8 cellular contexts compared by ENCODE assay signal in the genomic region with DNA sequence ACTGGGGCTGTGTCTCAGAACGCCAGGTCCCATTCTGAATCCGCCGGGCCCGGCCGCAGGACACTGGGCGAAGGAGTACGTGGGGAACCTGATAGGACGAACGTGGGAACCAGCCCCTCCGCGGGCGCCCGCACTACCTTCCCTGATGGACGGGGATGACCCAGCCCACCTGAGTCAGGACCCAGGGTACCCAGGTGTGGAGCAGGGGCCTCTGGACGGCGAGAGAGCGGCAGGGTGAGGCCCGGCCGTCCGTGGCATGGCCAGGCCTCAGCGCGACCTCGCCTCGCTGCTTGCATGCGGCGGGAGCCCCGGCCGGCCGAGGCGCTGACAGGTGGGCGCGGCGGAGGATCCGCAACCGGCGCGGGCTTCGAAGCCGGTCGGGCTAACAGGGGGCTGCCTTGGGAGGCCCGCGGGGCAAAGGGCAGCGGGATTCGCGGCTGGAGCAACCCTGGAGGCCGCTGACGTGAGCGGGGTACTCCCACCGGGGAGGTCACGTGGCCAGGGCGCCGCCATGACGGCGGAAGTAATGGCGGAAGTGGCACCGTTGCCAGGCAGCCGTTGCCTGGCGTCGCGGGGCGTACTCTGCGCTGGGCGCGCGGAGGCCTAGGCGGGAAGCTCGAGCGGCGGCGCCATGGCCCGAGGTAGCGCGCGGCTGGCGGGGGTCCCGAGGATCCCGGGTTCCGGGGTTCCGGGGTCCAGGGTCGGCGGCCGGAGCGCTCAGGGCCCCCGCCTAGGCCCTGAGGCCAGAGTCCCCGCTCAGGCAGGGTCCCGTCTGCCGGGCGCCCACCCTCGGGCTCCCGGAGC. TPM values are rescaled to one million over a fixed set of nuclear protein-coding genes. Genes with fewer than 3 reads are reported as not detected.
DNase-seq lines count a peak whose midpoint lies in the region; ATAC-seq and TF ChIP-seq lines count a peak whose summit lies in the region.

WDR90 (plus strand) TSS at position 580 of the 804 bp plus-strand sequence; CDS start at position 632, 52 bp downstream.

- peaks cover 16% of the 10 kb centered on the region for H3K36me3 ChIP-seq in OCI-LY7 (ENCODE audit: insufficient read depth, low read length)

- ATAC-seq in GM21576 (IDR thresholded peaks at IDR 0.05; ENCODE audit: unreplicated experiment), result peak; percentile 64

- no peaks in the 10 kb centered on the region for H3K36me3 Mint-ChIP-seq in IgD-negative memory B cell

- peaks cover 4% of the 10 kb centered on the region; the same call in 1 of the 2 replicates for H3K79me2 ChIP-seq in OCI-LY7 (ENCODE audit: insufficient read depth, low read depth, low read length)

- BruUV-seq in OCI-LY7 (replicated peaks; lab: Mats Ljungman, UMichigan), result TSS peak; percentile 75

- H3K4me3 ChIP-seq in OCI-LY7 (ENCODE audit: low read depth, low read length, poor library complexity, severe bottlenecking) (peak within 1 kb of the TSS; percentile 70), epithelial cell of esophagus (ENCODE audit: low read length) (peak within 1 kb of the TSS; percentile 76), mononuclear cell (ENCODE audit: low read length) (peak within 1 kb of the TSS; percentile 57)

- DNase-seq in DMS 273 (lab: John Stamatoyannopoulos, UW; ENCODE audit: unreplicated experiment) (peak; percentile 98), OCI-LY7 (ENCODE audit: low spot score) (peak; percentile 94), activated T-cell treated with anti-CD3 and anti-CD28 coated beads for 24 hours (ENCODE audit: low read depth) (peak; percentile 91), epithelial cell of esophagus (ENCODE audit: low read depth) (peak; percentile 94)
- DNase-seq in stimulated activated CD8-positive, alpha-beta memory T cell treated with anti-CD3 and anti-CD28 coated beads, Interleukin-2, amount 100 ng/mL, for 1 hour (ENCODE audit: low read depth in 2 of 2), result peak; percentile 83 to 86

- H3K4me1 ChIP-seq in OCI-LY7 (ENCODE audit: insufficient read depth, low read length, poor library complexity, severe bottlenecking), result peaks cover 25% of the 10 kb centered on the region
- H3K4me1 ChIP-seq in mononuclear cell (ENCODE audit: insufficient read depth, low read length), result peaks cover 19% of the 10 kb centered on the region

- TF ChIP-seq CTCF in OCI-LY7 (conservative IDR thresholded peaks at IDR 0.05; ENCODE audit: low read length) (no peak), epithelial cell of esophagus (IDR thresholded peaks at IDR 0.05; ENCODE audit: insufficient read depth, low read depth, low read length, missing control alignments) (no peak)

- H3K27ac ChIP-seq in OCI-LY7 (ENCODE audit: low read depth, low read length, poor library complexity, severe bottlenecking), result peak within 1 kb of the TSS; percentile 66

- H3K4me3 Mint-ChIP-seq in IgD-negative memory B cell, result peak within 1 kb of the TSS; percentile 80 to 93 (median 88)

- H3K9me3 Mint-ChIP-seq in IgD-negative memory B cell, result no peaks in the 10 kb centered on the region

- H3K27ac Mint-ChIP-seq in IgD-negative memory B cell, result peak within 1 kb of the TSS; percentile 74 to 93 (median 92)

- peaks cover 0 to 10% (median 7%) of the 10 kb centered on the region in 3 donors for H3K4me1 Mint-ChIP-seq in IgD-negative memory B cell

- H2AFZ ChIP-seq in OCI-LY7 (ENCODE audit: low read length), result peak within 1 kb of the TSS; percentile 13; the same call in 1 of the 2 replicates

- CTCF ChIA-PET in OCI-LY7 (lab: Charles Lee; ENCODE audit: unreplicated experiment), result no interaction called here

- intact Hi-C loops in OCI-LY7 (cut with micrococcal nuclease; ENCODE audit: unreplicated experiment), result loop anchor here (2.0 kb wide), 1 partner anchor 20 kb away; the partner anchor contains the start of gene RHOT2

- peak within 1 kb of the TSS; percentile 77 for H3K4me2 ChIP-seq in OCI-LY7 (ENCODE audit: low read length)

- POLR2A ChIA-PET in OCI-LY7 (lab: Charles Lee), result no interaction called here

- H3K9me3 ChIP-seq in OCI-LY7 (ENCODE audit: low read length) (no peaks in the 10 kb centered on the region), mononuclear cell (ENCODE audit: low read depth, low read length) (no peaks in the 10 kb centered on the region)

- no peaks in the 10 kb centered on the region for H3K27me3 ChIP-seq in mononuclear cell (ENCODE audit: insufficient read depth, low read length)

- no peaks in the 10 kb centered on the region for H3K9me2 ChIP-seq in OCI-LY7 (ENCODE audit: insufficient read depth, low read length)

- no peaks in the 10 kb centered on the region for H3K27me3 Mint-ChIP-seq in IgD-negative memory B cell

- H4K20me1 ChIP-seq in OCI-LY7 (ENCODE audit: insufficient read depth, low read length), result no peaks in the 10 kb centered on the region

RNA-seq across cellular contexts. Expression of gene WDR90, which starts in this region (rescaled TPM):
- polyA plus RNA-seq in IgD-negative memory B cell, result 0.54 TPM
- total RNA-seq in OCI-LY7 (2014; rRNA removed; shearing (Covaris generic)), result 77.6 and 110 TPM in 2 replicates
- total RNA-seq in OCI-LY7 (2022) (143 and 153 TPM in 2 replicates), mononuclear cell (4.6 TPM)

Comparison
In these comparisons a context has a peak if more than half of its experiments do, and no peak if none do; other contexts are left out.
1. Peak in every context shown above with its lines: DNase-seq, ATAC-seq, H3K4me3 ChIP-seq and H3K27ac ChIP-seq.
2. RNA of gene WDR90 (total RNA-seq): 77.6 to 153 TPM in OCI-LY7; 4.6 TPM in mononuclear cell (single experiment); every median in the first group is over 10 times any median in the second.